Comparison of ENCODE assay signal across 1 cellular context in the genomic region with DNA sequence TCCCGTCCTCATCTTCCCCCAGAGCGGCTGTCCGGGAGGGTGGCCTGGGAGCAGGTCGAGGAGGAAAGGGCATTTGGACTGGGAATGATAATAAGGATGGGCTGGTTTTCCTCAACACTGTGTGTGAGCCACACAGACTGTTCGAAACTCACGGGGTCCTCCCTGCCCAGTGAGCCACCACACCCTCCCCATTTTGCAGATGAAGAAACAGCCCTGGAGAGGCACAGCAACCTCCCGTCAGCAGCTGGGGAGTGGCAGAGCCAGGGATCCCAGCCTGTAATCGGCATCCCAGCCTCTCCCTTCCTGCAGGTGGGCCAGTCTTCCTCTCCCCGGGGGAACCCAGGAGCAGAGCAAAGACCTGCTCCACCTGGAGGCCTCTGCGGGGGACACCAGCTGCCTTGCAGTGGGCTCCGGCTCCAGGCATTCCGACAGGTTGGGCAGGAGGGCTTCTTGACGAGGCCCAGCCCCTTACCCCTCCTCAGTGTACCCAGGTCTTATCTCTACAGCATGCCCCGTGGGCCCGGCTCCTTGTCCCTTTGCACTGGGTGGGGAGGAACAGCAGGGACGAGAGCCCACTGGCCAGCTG.
TF ChIP-seq lines count a peak whose summit lies in the region.

No MANE protein-coding gene starts in this region.

TF ChIP-seq in HepG2, 621 proteins besides CTCF, POLR2A, EP300 and RAD21:
- 0 out of 2 replicates have a peak, but pooled peaks have one; percentile 10 for TF ChIP-seq PCBP1 (IDR thresholded peaks at IDR 0.05; ENCODE audit: borderline replicate concordance, low read depth, low read length)
- peak; percentile 70; the same call in 1 of the 2 replicates for TF ChIP-seq EZH2 (conservative IDR thresholded peaks at IDR 0.05; ENCODE audit: low read depth, low read length)
- no peak for TF ChIP-seq SIN3A (IDR thresholded peaks at IDR 0.05; ENCODE audit: borderline replicate concordance, low read depth, low read length)
